Comparison of ENCODE assay signal across 4 cellular contexts in the genomic region with DNA sequence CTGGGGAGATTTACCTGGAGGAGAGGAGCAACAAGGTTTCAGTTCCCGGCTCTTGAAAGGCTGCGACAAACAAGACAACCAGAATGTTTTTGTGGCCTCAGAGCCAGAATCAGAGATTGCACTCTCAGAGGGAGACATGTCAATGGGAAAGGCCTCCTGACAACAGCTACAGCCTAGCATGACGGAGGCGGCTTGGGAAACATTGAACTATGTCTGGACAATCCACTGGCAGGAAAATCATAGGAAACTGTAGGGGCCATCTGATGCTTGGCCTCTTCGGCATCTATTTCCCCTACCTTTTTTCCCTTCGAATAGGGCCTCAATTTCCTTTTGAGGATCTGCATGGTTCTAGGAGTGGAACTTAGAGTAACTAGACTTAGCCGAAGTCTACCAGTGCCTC.
"Had no signal": no experiment of that assay in that cellular context is flagged by ENCODE, and none has a peak within 500 bp of the region (broad histone marks: within the 10 kb centered on the region; RNA-seq: fewer than 3 reads in every experiment).

No MANE protein-coding gene starts in this region.

- H3K36me3 Mint-ChIP-seq: IgD-negative memory B cell had no signal

- DNase-seq: GM23248, H9, HCEC 1CT had no signal

- H3K4me3 ChIP-seq: GM23248 had no signal

- H3K27ac ChIP-seq: GM23248 had no signal

- H3K4me3 Mint-ChIP-seq: H9, IgD-negative memory B cell had no signal

- H3K27me3 Mint-ChIP-seq: IgD-negative memory B cell had no signal

- H3K27ac Mint-ChIP-seq: IgD-negative memory B cell had no signal

- H3K9me3 Mint-ChIP-seq: H9, IgD-negative memory B cell had no signal
